In genomic region chr11:65353376-65353775, GRCh38 we compare ENCODE assay signal across 1 cellular context.
TF ChIP-seq lines count a peak whose summit lies in the region.

No MANE protein-coding gene starts in this region.

TF ChIP-seq in GM23338, 12 proteins besides CTCF, POLR2A, EP300 and RAD21 (continued from another document):
- TF ChIP-seq ZNF462 (CRISPR knock-in tag; IDR thresholded peaks at IDR 0.05), result no peak
- TF ChIP-seq ZNF114 (CRISPR knock-in tag; IDR thresholded peaks at IDR 0.05), result no peak
- TF ChIP-seq NANOG (IDR thresholded peaks at IDR 0.05; ENCODE audit: borderline replicate concordance), result no peak
- TF ChIP-seq EZH2phosphoT487 (IDR thresholded peaks at IDR 0.05; ENCODE audit: unreplicated experiment), result no peak
- no peak for TF ChIP-seq POLR2AphosphoS5 (IDR thresholded peaks at IDR 0.05; ENCODE audit: low read depth)
- TF ChIP-seq EZH2 (IDR thresholded peaks at IDR 0.05; ENCODE audit: low read depth, unreplicated experiment), result no peak
- TF ChIP-seq, protein P1, sequence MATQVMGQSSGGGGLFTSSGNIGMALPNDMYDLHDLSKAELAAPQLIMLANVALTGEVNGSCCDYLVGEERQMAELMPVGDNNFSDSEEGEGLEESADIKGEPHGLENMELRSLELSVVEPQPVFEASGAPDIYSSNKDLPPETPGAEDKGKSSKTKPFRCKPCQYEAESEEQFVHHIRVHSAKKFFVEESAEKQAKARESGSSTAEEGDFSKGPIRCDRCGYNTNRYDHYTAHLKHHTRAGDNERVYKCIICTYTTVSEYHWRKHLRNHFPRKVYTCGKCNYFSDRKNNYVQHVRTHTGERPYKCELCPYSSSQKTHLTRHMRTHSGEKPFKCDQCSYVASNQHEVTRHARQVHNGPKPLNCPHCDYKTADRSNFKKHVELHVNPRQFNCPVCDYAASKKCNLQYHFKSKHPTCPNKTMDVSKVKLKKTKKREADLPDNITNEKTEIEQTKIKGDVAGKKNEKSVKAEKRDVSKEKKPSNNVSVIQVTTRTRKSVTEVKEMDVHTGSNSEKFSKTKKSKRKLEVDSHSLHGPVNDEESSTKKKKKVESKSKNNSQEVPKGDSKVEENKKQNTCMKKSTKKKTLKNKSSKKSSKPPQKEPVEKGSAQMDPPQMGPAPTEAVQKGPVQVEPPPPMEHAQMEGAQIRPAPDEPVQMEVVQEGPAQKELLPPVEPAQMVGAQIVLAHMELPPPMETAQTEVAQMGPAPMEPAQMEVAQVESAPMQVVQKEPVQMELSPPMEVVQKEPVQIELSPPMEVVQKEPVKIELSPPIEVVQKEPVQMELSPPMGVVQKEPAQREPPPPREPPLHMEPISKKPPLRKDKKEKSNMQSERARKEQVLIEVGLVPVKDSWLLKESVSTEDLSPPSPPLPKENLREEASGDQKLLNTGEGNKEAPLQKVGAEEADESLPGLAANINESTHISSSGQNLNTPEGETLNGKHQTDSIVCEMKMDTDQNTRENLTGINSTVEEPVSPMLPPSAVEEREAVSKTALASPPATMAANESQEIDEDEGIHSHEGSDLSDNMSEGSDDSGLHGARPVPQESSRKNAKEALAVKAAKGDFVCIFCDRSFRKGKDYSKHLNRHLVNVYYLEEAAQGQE (IDR thresholded peaks at IDR 0.05; ENCODE audit: unreplicated experiment), result no peak
